Comparison of ENCODE assay signal across 22 cellular contexts in the genomic region with DNA sequence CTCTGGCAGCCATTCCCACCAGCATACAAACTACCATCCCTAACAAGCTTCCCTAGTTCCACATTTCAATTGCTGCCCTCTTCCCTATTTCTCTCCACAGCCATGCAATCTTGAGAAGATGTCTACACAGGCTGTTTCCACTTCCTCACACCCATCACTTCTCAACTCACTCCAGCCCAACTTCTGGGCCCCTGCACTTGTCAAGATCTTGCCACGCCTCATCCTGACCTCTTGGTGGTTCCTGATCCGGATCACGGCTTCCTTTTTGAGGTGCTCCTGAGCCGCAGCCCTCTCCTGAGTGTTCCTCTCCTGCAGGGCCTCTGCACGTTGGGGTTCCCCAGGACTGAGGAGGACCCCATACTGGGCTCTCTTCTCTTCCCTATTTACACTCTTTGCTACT. TPM values are rescaled to one million over a fixed set of nuclear protein-coding genes. Genes with fewer than 3 reads are reported as not detected.
DNase-seq lines count a peak whose midpoint lies in the region; ATAC-seq, FAIRE-seq and TF ChIP-seq lines count a peak whose summit lies in the region.
"Had no signal": no experiment of that assay in that cellular context is flagged by ENCODE, and none has a peak within 500 bp of the region (broad histone marks: within the 10 kb centered on the region; RNA-seq: fewer than 3 reads in every experiment).

No MANE protein-coding gene starts in this region.

- no peak overlapping the region for H2AFZ ChIP-seq in GM12878 (ENCODE audit: control insufficient read depth, low read depth, low read length)
- H2AFZ ChIP-seq: parathyroid adenoma had no signal

- 25% methylated on average over 5 of the region's 5 CpGs for WGBS in GM12878 (ENCODE audit: insufficient coverage, insufficient replicate concordance, low lambda C conversion rate, missing lambda C conversion rate)

- TF ChIP-seq CTCF in GM12878 (IDR thresholded peaks at IDR 0.05 in 2 of 3, conservative IDR thresholded peaks at IDR 0.05 in 1 of 3; ENCODE audit: control insufficient read depth in 2 of 3, extremely low read depth in 1 of 3, insufficient read depth in 1 of 3, low read depth in 3 of 3, low read length in 3 of 3) (no peak), vagina (IDR thresholded peaks at IDR 0.05) (no peak), dorsolateral prefrontal cortex (IDR thresholded peaks at IDR 0.05 in 54 of 56, conservative IDR thresholded peaks at IDR 0.05 in 2 of 56; ENCODE audit: low read depth in 1 of 56, partially characterized antibody in 56 of 56) (no peak), right atrium auricular region (IDR thresholded peaks at IDR 0.05) (no peak)

- no peaks in the 10 kb centered on the region for H3K27me3 ChIP-seq in GM12878 (replicated peaks in 1 of 2; ENCODE audit: control insufficient read depth in 2 of 2, insufficient read depth in 2 of 2, low read length in 1 of 2)
- no peaks in the 10 kb centered on the region for H3K27me3 ChIP-seq in muscle layer of colon (ENCODE audit: control insufficient read depth in 1 of 2, insufficient read depth in 2 of 2, low read length in 2 of 2)
- no peaks in the 10 kb centered on the region for H3K27me3 ChIP-seq in vagina
- no peaks in the 10 kb centered on the region for H3K27me3 ChIP-seq in dorsolateral prefrontal cortex
- H3K27me3 ChIP-seq in right atrium auricular region: no peaks in the 10 kb centered on the region
- H3K27me3 ChIP-seq: colonic mucosa had no signal

- intact Hi-C loops in GM12878 (cut with micrococcal nuclease; ENCODE audit: unreplicated experiment) (no loop called here), vagina (cut with DNase I) (no loop called here), dorsolateral prefrontal cortex (cut with DNase I) (no loop called here)

- no peak overlapping the region for H3K27ac ChIP-seq in GM12878 (ENCODE audit: control insufficient read depth, insufficient read depth)
- peak overlapping the region; percentile 20 for H3K27ac ChIP-seq in muscle layer of colon (ENCODE audit: low read depth, low read length)
- peak overlapping the region; percentile 27 for H3K27ac ChIP-seq in vagina
- peak overlapping the region in 2 of 59 donors; percentile 31 to 35 for H3K27ac ChIP-seq in dorsolateral prefrontal cortex
- peak overlapping the region in 1 of 2 donors; percentile 10 for H3K27ac ChIP-seq in right atrium auricular region
- H3K27ac ChIP-seq: colonic mucosa, parathyroid adenoma had no signal

- RAD21 ChIA-PET in GM12878 (lab: Charles Lee; ENCODE audit: unreplicated experiment): no interaction called here

- H3K9me3 ChIP-seq in GM12878 (replicated peaks; ENCODE audit: control insufficient read depth, insufficient read depth, low read length) (no peaks in the 10 kb centered on the region), muscle layer of colon (ENCODE audit: low read length) (no peaks in the 10 kb centered on the region), vagina (no peaks in the 10 kb centered on the region), right atrium auricular region (no peaks in the 10 kb centered on the region)
- H3K9me3 ChIP-seq: colonic mucosa had no signal

- BruUV-seq in GM12878 (replicated peaks; lab: Mats Ljungman, UMichigan): no TSS peak

- H3K9me3 Mint-ChIP-seq in activated naive CD4-positive, alpha-beta T cell treated with anti-CD3 and anti-CD28 coated beads, Interleukin-2, amount 50 U/mL, for 72 hours: no peaks in the 10 kb centered on the region
- H3K9me3 Mint-ChIP-seq: activated T-helper 2 cell treated with anti-CD3 and anti-CD28 coated beads, Interferon-gamma antibody, Interleukin-2, Interleukin-4, amounts not matched to agents 10 μg/mL and 5 μg/mL and 100 μg/mL, durations not matched to agents 14 hours and 24 hours and 36 hours; natural killer cell treated with Interleukin-12 subunit alpha and Interleukin-12 subunit beta and Interleukin-15 and Interleukin-18, amount 100 ng/mL, for 72 hours; T-helper 1 cell treated with Interleukin-12 subunit alpha and Interleukin-12 subunit beta and Interleukin-4 antibody, amounts not matched to agents 30 μg/mL and 1 μg/mL, for 36 hours had no signal

- H3K27ac Mint-ChIP-seq in activated naive CD4-positive, alpha-beta T cell treated with anti-CD3 and anti-CD28 coated beads, Interleukin-2, amount 50 U/mL, for 72 hours: no peak overlapping the region
- H3K27ac Mint-ChIP-seq: activated T-helper 2 cell treated with anti-CD3 and anti-CD28 coated beads, Interferon-gamma antibody, Interleukin-2, Interleukin-4, amounts not matched to agents 10 μg/mL and 5 μg/mL and 100 μg/mL, durations not matched to agents 14 hours and 24 hours and 36 hours; natural killer cell treated with Interleukin-12 subunit alpha and Interleukin-12 subunit beta and Interleukin-15 and Interleukin-18, amount 100 ng/mL, for 72 hours; T-helper 1 cell treated with Interleukin-12 subunit alpha and Interleukin-12 subunit beta and Interleukin-4 antibody, amounts not matched to agents 30 μg/mL and 1 μg/mL, for 36 hours had no signal

- H3K4me2 ChIP-seq in GM12878 (ENCODE audit: control insufficient read depth, insufficient read depth): no peak overlapping the region

- peak; percentile 44 for FAIRE-seq in GM12878 (lab: Jason Lieb, UNC)
- FAIRE-seq: H54 had no signal

- no peaks in the 10 kb centered on the region for H3K36me3 ChIP-seq in GM12878 (ENCODE audit: control insufficient read depth in 2 of 2, insufficient read depth in 2 of 2, low read length in 1 of 2)
- H3K36me3 ChIP-seq in muscle layer of colon (ENCODE audit: insufficient read depth, low read length): peaks cover 64% of the 10 kb centered on the region
- peaks cover 0 to 42% of the 10 kb centered on the region in 2 donors for H3K36me3 ChIP-seq in vagina
- peaks cover 62% of the 10 kb centered on the region for H3K36me3 ChIP-seq in right atrium auricular region
- H3K36me3 ChIP-seq: colonic mucosa had no signal

- H4K20me1 ChIP-seq in GM12878 (ENCODE audit: control insufficient read depth, insufficient read depth): no peaks in the 10 kb centered on the region

- in situ Hi-C loops in GM12878 (cut with MboI): no loop called here

- POLR2A ChIA-PET in GM12878 (lab: Charles Lee): no interaction called here

- H3K4me1 ChIP-seq in GM12878 (ENCODE audit: control insufficient read depth, insufficient read depth, low read length): no peaks in the 10 kb centered on the region
- peaks cover 53% of the 10 kb centered on the region for H3K4me1 ChIP-seq in muscle layer of colon (ENCODE audit: insufficient read depth, low read length)
- H3K4me1 ChIP-seq in vagina: peaks cover 34% of the 10 kb centered on the region
- H3K4me1 ChIP-seq in right atrium auricular region: peaks cover 0 to 43% of the 10 kb centered on the region in 2 donors
- H3K4me1 ChIP-seq: colonic mucosa, parathyroid adenoma had no signal

- no peaks in the 10 kb centered on the region for H3K36me3 Mint-ChIP-seq in activated naive CD4-positive, alpha-beta T cell treated with anti-CD3 and anti-CD28 coated beads, Interleukin-2, amount 50 U/mL, for 72 hours
- H3K36me3 Mint-ChIP-seq: natural killer cell treated with Interleukin-12 subunit alpha and Interleukin-12 subunit beta and Interleukin-15 and Interleukin-18, amount 100 ng/mL, for 72 hours had no signal

- TF ChIP-seq RAD21 in GM12878 (IDR thresholded peaks at IDR 0.05; ENCODE audit: insufficient read depth, low read depth, low read length): no peak

- TF ChIP-seq POLR2A in GM12878 (IDR thresholded peaks at IDR 0.05; ENCODE audit: low read depth, low read length) (no peak), vagina (IDR thresholded peaks at IDR 0.05) (no peak)

- CTCF ChIA-PET in GM12878 (lab: Yijun Ruan, JAX): no interaction called here

- no peak for TF ChIP-seq EP300 in GM12878 (IDR thresholded peaks at IDR 0.05; ENCODE audit: borderline replicate concordance in 1 of 2, control insufficient read depth in 1 of 2, low read depth in 2 of 2, low read length in 2 of 2)

- H3K9ac ChIP-seq in GM12878 (ENCODE audit: control insufficient read depth, insufficient read depth, low read length) (no peak overlapping the region), muscle layer of colon (ENCODE audit: low read length) (no peak overlapping the region)
- H3K9ac ChIP-seq: parathyroid adenoma had no signal

- ATAC-seq in GM12878: no peak
- ATAC-seq in activated naive CD4-positive, alpha-beta T cell treated with anti-CD3 and anti-CD28 coated beads, Interleukin-2, amount 50 U/mL, for 72 hours: no peak
- ATAC-seq: natural killer cell treated with Interleukin-12 subunit alpha and Interleukin-12 subunit beta and Interleukin-15 and Interleukin-18, amount 100 ng/mL, for 72 hours; PC-3 had no signal

- no peaks in the 10 kb centered on the region for H3K79me2 ChIP-seq in GM12878 (ENCODE audit: control insufficient read depth, insufficient read depth, low read length)
- H3K79me2 ChIP-seq: parathyroid adenoma had no signal

- DNase-seq in SIG-M5 treated with dmso at 0.1 percent for 504 hours (lab: John Stamatoyannopoulos, UW; ENCODE audit: unreplicated experiment) (peak; percentile 64), SIG-M5 (lab: John Stamatoyannopoulos, UW) (no peak), GM12878 (ENCODE audit: low read depth, low spot score) (no peak), vagina (ENCODE audit: extremely low spot score in 2 of 2) (no peak), dorsolateral prefrontal cortex (no peak), right atrium auricular region (ENCODE audit: low spot score) (no peak)
- DNase-seq in activated naive CD4-positive, alpha-beta T cell treated with anti-CD3 and anti-CD28 coated beads, Interleukin-2, amount 50 U/mL, for 72 hours (ENCODE audit: low spot score in 2 of 2): no peak
- DNase-seq: 8988T; activated CD8-positive, alpha-beta memory T cell treated with anti-CD3 and anti-CD28 coated beads, Interleukin-2, amount 50 U/mL, for 4 hours; colonic mucosa; GF-D8; IMR-90; NCI-H1436; NCI-H510A treated with DMSO at 0.1 percent for 48 hours; PC-3; SHP77 had no signal

- SMC1A ChIA-PET in GM12878 (lab: Charles Lee; ENCODE audit: uncharacterized antibody, unreplicated experiment): no interaction called here

- H3K4me3 ChIP-seq in GM12878 (no peak overlapping the region), muscle layer of colon (ENCODE audit: low read depth in 1 of 2, low read length in 2 of 2) (no peak overlapping the region), vagina (no peak overlapping the region), dorsolateral prefrontal cortex (no peak overlapping the region), right atrium auricular region (no peak overlapping the region)
- H3K4me3 ChIP-seq: colonic mucosa had no signal

RNA-seq across cellular contexts. Expression of gene RPL27A, which starts 22.6 kb away (rescaled TPM):
- total RNA-seq in GM12878 (2013; cell fraction: nucleolus; rRNA removed): 380 and 397 TPM in 2 replicates
- total RNA-seq in GM12878 (2014; rRNA removed) (1,902 and 2,006 TPM in 2 replicates), GM12878 (2014; rRNA removed; fragmentation: Illumina TruSeq; extraction: Trizol) (2,938 and 2,966 TPM in 2 replicates), GM12878 (2021) (1,300 and 1,372 TPM in 2 replicates), vagina (1,279 TPM), dorsolateral prefrontal cortex (100 to 1,000 TPM; 155 to 321 (median 208) TPM), right atrium auricular region (100 to 1,000 TPM; 598 to 620 TPM)
- polyA plus RNA-seq in GM12878 (2011; ENCODE audit: low read depth): 99,782 TPM
- polyA plus RNA-seq in GM12878 (2011; rRNA removed) (1,334 and 1,354 TPM in 2 replicates), GM12878 (2014; fragmentation: Illumina TruSeq; extraction: Trizol) (2,568 and 4,776 TPM in 2 replicates), GM12878 (2014; fragmentation: Nextera tagmentation; extraction: Ambion mirVana) (1,000 to 10,000 TPM in 1 of 2 experiments, 100 to 1,000 TPM in 1; 978 to 2,052 TPM), GM12878 (2014; rRNA removed) (3,433 and 3,548 TPM in 2 replicates), GM12878 (2016; fragmentation: Nextera tagmentation; extraction: Ambion mirVana) (1,000 to 10,000 TPM; 1,900 to 1,912 TPM)
- polyA plus RNA-seq in GM12878 (2011; cell fraction: cytosol; rRNA removed): 1,227 and 1,765 TPM in 2 replicates
- 371 and 419 TPM in 2 replicates for polyA plus RNA-seq in GM12878 (2011; cell fraction: nucleus; rRNA removed)
- polyA plus RNA-seq in GM12878 (2012): 2,495 and 3,740 TPM in 2 replicates
- polyA minus RNA-seq in GM12878 (2011; rRNA and poly(A)+ RNA removed): 619 and 701 TPM in 2 replicates
- polyA minus RNA-seq in GM12878 (2011; cell fraction: cytosol; rRNA and poly(A)+ RNA removed): 306 and 309 TPM in 2 replicates
- polyA minus RNA-seq in GM12878 (2011; cell fraction: nucleus; rRNA and poly(A)+ RNA removed): 252 and 339 TPM in 2 replicates
- total RNA-seq in activated naive CD4-positive, alpha-beta T cell treated with anti-CD3 and anti-CD28 coated beads, Interleukin-2, amount 50 U/mL, for 72 hours: 1,000 to 10,000 TPM; 1,341 to 1,591 TPM

RNA-seq across cellular contexts. Expression of gene TRIM66, which starts 22.7 kb away (rescaled TPM):
- total RNA-seq in GM12878 (2013; cell fraction: nucleolus; rRNA removed): 127 and 135 TPM in 2 replicates
- total RNA-seq in GM12878 (2014; rRNA removed) (7.1 and 7.4 TPM in 2 replicates), GM12878 (2014; rRNA removed; fragmentation: Illumina TruSeq; extraction: Trizol) (7.8 and 8.4 TPM in 2 replicates), GM12878 (2021) (11.8 and 13.0 TPM in 2 replicates), vagina (12.8 TPM), dorsolateral prefrontal cortex (10 to 100 TPM in 119 of 120 experiments, 1 to 10 TPM in 1; 9.2 to 31.7 (median 18.5) TPM), right atrium auricular region (1 to 10 TPM in 1 of 2 donors, under 1 TPM in 1; 0.56 to 3.7 TPM)
- polyA plus RNA-seq in GM12878 (2011; ENCODE audit: low read depth): 6.9 TPM
- polyA plus RNA-seq in GM12878 (2011; rRNA removed) (14.0 and 18.2 TPM in 2 replicates), GM12878 (2014; fragmentation: Illumina TruSeq; extraction: Trizol) (14.5 and 19.0 TPM in 2 replicates), GM12878 (2014; fragmentation: Nextera tagmentation; extraction: Ambion mirVana) (1 to 10 TPM; 1.7 to 2.4 TPM), GM12878 (2014; rRNA removed) (12.7 and 14.0 TPM in 2 replicates), GM12878 (2016; fragmentation: Nextera tagmentation; extraction: Ambion mirVana) (1 to 10 TPM; 2.8 to 3.9 TPM)
- 7.1 and 9.6 TPM in 2 replicates for polyA plus RNA-seq in GM12878 (2011; cell fraction: cytosol; rRNA removed)
- 62.8 and 75.2 TPM in 2 replicates for polyA plus RNA-seq in GM12878 (2011; cell fraction: nucleus; rRNA removed)
- polyA plus RNA-seq in GM12878 (2012): 9.5 and 11.0 TPM in 2 replicates
- 23.8 and 39.4 TPM in 2 replicates for polyA minus RNA-seq in GM12878 (2011; rRNA and poly(A)+ RNA removed)
- polyA minus RNA-seq in GM12878 (2011; cell fraction: cytosol; rRNA and poly(A)+ RNA removed): 2.7 TPM in 2 replicates
- polyA minus RNA-seq in GM12878 (2011; cell fraction: nucleus; rRNA and poly(A)+ RNA removed): 37.7 and 45.6 TPM in 2 replicates
- 10 to 100 TPM; 16.2 to 25.3 TPM for total RNA-seq in activated naive CD4-positive, alpha-beta T cell treated with anti-CD3 and anti-CD28 coated beads, Interleukin-2, amount 50 U/mL, for 72 hours
